ENCODE assay signal across 10 cellular contexts in genomic region chr3:142976621-142977398, GRCh38. TPM values are rescaled to one million over a fixed set of nuclear protein-coding genes. Genes with fewer than 3 reads are reported as not detected.
DNase-seq lines count a peak whose midpoint lies in the region; ATAC-seq and TF ChIP-seq lines count a peak whose summit lies in the region.
"Had no signal": no experiment of that assay in that cellular context is flagged by ENCODE, and none has a peak within 500 bp of the region (broad histone marks: within the 10 kb centered on the region; RNA-seq: fewer than 3 reads in every experiment).

No MANE protein-coding gene starts in this region.

- no peaks in the 10 kb centered on the region for H3K36me3 ChIP-seq in PC-3 (ENCODE audit: low read depth, low read length)

- no peaks in the 10 kb centered on the region for H3K9me3 ChIP-seq in PC-3 (ENCODE audit: low read length)

- no peak for TF ChIP-seq CTCF in PC-3 (conservative IDR thresholded peaks at IDR 0.05; ENCODE audit: low read depth, low read length)
- TF ChIP-seq CTCF in omental fat pad (IDR thresholded peaks at IDR 0.05): no peak

- H3K9ac ChIP-seq in PC-3 (ENCODE audit: low read length): no peak overlapping the region

- H3F3A ChIP-seq in PC-3 (ENCODE audit: low read length, unreplicated experiment): no peaks in the 10 kb centered on the region

- H3K27ac ChIP-seq in PC-3 (ENCODE audit: low read length): peak overlapping the region; percentile 63
- H3K27ac ChIP-seq: skin epidermis had no signal

- CTCF ChIA-PET in PC-3 (lab: Charles Lee): no interaction called here

- POLR2A ChIA-PET in PC-3 (lab: Charles Lee; ENCODE audit: unreplicated experiment): no interaction called here

- H3K4me1 ChIP-seq in PC-3 (ENCODE audit: insufficient read depth, low read length): peaks cover 16% of the 10 kb centered on the region

- no peaks in the 10 kb centered on the region for H3K79me2 ChIP-seq in PC-3 (ENCODE audit: low read length)

- peak overlapping the region; percentile 52 for H3K4me2 ChIP-seq in PC-3 (ENCODE audit: low read length)

- no peaks in the 10 kb centered on the region for H4K20me1 ChIP-seq in PC-3 (ENCODE audit: low read length)

- H3K9me2 ChIP-seq in PC-3 (replicated peaks; ENCODE audit: low read length): no peaks in the 10 kb centered on the region

- intact Hi-C loops in PC-3 (cut with micrococcal nuclease): no loop called here

- BruUV-seq in PC-3 (replicated peaks; lab: Mats Ljungman, UMichigan): no TSS peak

- H3K4me3 ChIP-seq in PC-3 (ENCODE audit: low read length): peak overlapping the region; percentile 4; the same call in 1 of the 2 replicates
- H3K4me3 ChIP-seq: skin epidermis had no signal

- no peaks in the 10 kb centered on the region for H3K27me3 ChIP-seq in PC-3 (ENCODE audit: low read length)

- peak; percentile 97 for ATAC-seq in PC-3
- ATAC-seq in omental fat pad (ENCODE audit: low FRiP score): peak; percentile 99
- no peak for ATAC-seq in GM18907 (IDR thresholded peaks at IDR 0.05; ENCODE audit: unreplicated experiment)
- ATAC-seq in GM18861 (IDR thresholded peaks at IDR 0.05; ENCODE audit: unreplicated experiment): no peak
- ATAC-seq in HG03432 (IDR thresholded peaks at IDR 0.05; ENCODE audit: unreplicated experiment): no peak
- ATAC-seq: activated T-cell treated with anti-CD3 and anti-CD28 coated beads, Interleukin-2, amount 50 U/mL, for 4 hours had no signal

- H2AFZ ChIP-seq in PC-3 (ENCODE audit: low read length): no peak overlapping the region

- DNase-seq in DMS 273 treated with DMSO at 0.1 percent for 48 hours (lab: John Stamatoyannopoulos, UW) (peak; percentile 39), PC-3 (peak; percentile 93), fibroblast of gingiva (ENCODE audit: low read depth) (peak; percentile 83), omental fat pad (ENCODE audit: low spot score) (peak; percentile 77), iPS-NIHi7 (ENCODE audit: extremely low spot score) (no peak)
- DNase-seq: activated T-cell treated with anti-CD3 and anti-CD28 coated beads, Interleukin-2, amount 50 U/mL, for 4 hours had no signal

RNA-seq across cellular contexts. Expression of gene PAQR9, which starts 13.3 kb away (rescaled TPM):
- total RNA-seq in PC-3 (2014; rRNA removed) (0.12 TPM in 1 of 2 replicates, not detected in the other), omental fat pad (1 to 10 TPM in 1 of 4 donors, under 1 TPM in 1, not detected in 2; 0.93 to 1.8 TPM)
- total RNA-seq: activated T-cell treated with anti-CD3 and anti-CD28 coated beads, Interleukin-2, amount 50 U/mL, for 4 hours had no signal

RNA-seq across cellular contexts. Expression of gene U2SURP, which starts 24.6 kb away (rescaled TPM):
- total RNA-seq in PC-3 (2014; rRNA removed) (55.6 and 81.1 TPM in 2 replicates), omental fat pad (100 to 1,000 TPM in 1 of 4 donors, 10 to 100 TPM in 3; 59.5 to 106 (median 73.9) TPM)

Comparison
In these comparisons a context has a peak if more than half of its experiments do, and no peak if none do; other contexts are left out.
1. ATAC-seq: peak in PC-3 (single experiment) and omental fat pad (single experiment); none in GM18907 (single experiment), GM18861 (single experiment) and HG03432 (single experiment).